In the genomic region with DNA sequence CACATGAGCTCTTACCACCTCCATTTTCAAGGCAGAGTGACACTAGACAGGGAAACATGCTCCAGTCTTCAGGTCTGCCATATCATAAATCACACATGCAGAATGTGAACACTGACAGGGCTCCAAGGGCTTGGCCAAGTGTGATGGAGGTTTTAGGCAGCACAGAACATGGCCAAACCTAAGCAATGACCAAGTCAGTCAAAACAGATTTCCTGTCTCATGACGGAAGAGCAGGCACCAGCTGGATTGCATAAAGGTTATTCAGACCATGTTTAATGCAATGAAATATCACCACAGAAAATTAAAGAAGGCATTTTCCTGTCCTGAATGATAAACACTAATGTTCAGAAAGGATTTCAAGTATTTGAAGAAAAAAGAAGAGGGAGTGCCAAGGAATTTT, we compare ENCODE assay signal across 18 cellular contexts.
DNase-seq lines count a peak whose midpoint lies in the region; FAIRE-seq and TF ChIP-seq lines count a peak whose summit lies in the region.
"Had no signal": no experiment of that assay in that cellular context is flagged by ENCODE, and none has a peak within 500 bp of the region (broad histone marks: within the 10 kb centered on the region; RNA-seq: fewer than 3 reads in every experiment).

No MANE protein-coding gene starts in this region.

- no peak overlapping the region for H3K14ac ChIP-seq in H9 (ENCODE audit: insufficient read depth, low read length)

- H3K79me2 ChIP-seq in H9 (ENCODE audit: insufficient read depth, low read length): no peaks in the 10 kb centered on the region

- no peaks in the 10 kb centered on the region for H3K27me3 ChIP-seq in H9 (ENCODE audit: insufficient read depth, low read length)
- H3K27me3 ChIP-seq: BE2C had no signal

- no peak overlapping the region for H2BK120ac ChIP-seq in H9 (ENCODE audit: low read depth, low read length, poor library complexity, severe bottlenecking)

- H3K27ac ChIP-seq in H9 (ENCODE audit: insufficient read length, low read depth, low read length): no peak overlapping the region
- H3K27ac ChIP-seq: HL-60, SK-N-MC had no signal

- H2AK5ac ChIP-seq in H9 (ENCODE audit: insufficient read length, low read length): no peak overlapping the region

- H3K9me3 ChIP-seq in H9 (ENCODE audit: control insufficient read depth, low read depth, low read length): no peaks in the 10 kb centered on the region
- H3K9me3 ChIP-seq: BE2C had no signal

- DNase-seq in HCEC 1CT (peak; percentile 55), amniotic epithelial cell (ENCODE audit: low read depth) (peak; percentile 82), foreskin fibroblast (peak; percentile 15 to 40), urothelium cell line (ENCODE audit: low spot score) (no peak), H9 (no peak)
- DNase-seq in activated CD4-positive, alpha-beta T cell treated with anti-CD3 and anti-CD28 coated beads, Interleukin-2, amount 10 ng/mL, durations not matched to agents 24 days and 14 days: no peak
- no peak for DNase-seq in activated effector memory CD4-positive, alpha-beta T cell treated with Interleukin-2 at 50 U/mL for 16 hours
- DNase-seq: ACHN; BE2C; CD8-positive, alpha-beta memory T cell; KBM-7; NCI-H1092; NCI-H1694 treated with DMSO at 0.1 percent for 48 hours; NCI-H345; NCI-H69; PC-3 had no signal

- peak; percentile 5 for FAIRE-seq in urothelium cell line (lab: Jason Lieb, UNC)

- no peaks in the 10 kb centered on the region for H3K4me1 ChIP-seq in H9 (ENCODE audit: insufficient read depth, low read length)
- H3K4me1 ChIP-seq: BE2C had no signal

- no peaks in the 10 kb centered on the region for H3K36me3 Mint-ChIP-seq in activated CD4-positive, alpha-beta T cell treated with anti-CD3 and anti-CD28 coated beads, Interleukin-2, amount 10 ng/mL, durations not matched to agents 24 days and 14 days (ENCODE audit: low read depth)
- no peaks in the 10 kb centered on the region; a peak in 1 of 7 replicates for H3K36me3 Mint-ChIP-seq in H9 (ENCODE audit: insufficient read depth in 1 of 3, low read depth in 3 of 3)
- H3K36me3 Mint-ChIP-seq: CD8-positive, alpha-beta memory T cell had no signal

- H3K9ac ChIP-seq in H9 (ENCODE audit: extremely low read depth, insufficient read length, low read length): no peak overlapping the region

- H3K4ac ChIP-seq in H9 (ENCODE audit: low read depth, low read length): no peak overlapping the region

- intact Hi-C loops in activated CD4-positive, alpha-beta T cell treated with anti-CD3 and anti-CD28 coated beads, Interleukin-2, amount 10 ng/mL, durations not matched to agents 24 days and 14 days (cut with micrococcal nuclease): no loop called here

- no peak overlapping the region for H2BK20ac ChIP-seq in H9 (ENCODE audit: low read depth, low read length, poor library complexity, severe bottlenecking)

- no peak overlapping the region for H2BK5ac ChIP-seq in H9 (ENCODE audit: insufficient read length, low read length)

- H3K27ac Mint-ChIP-seq in activated CD4-positive, alpha-beta T cell treated with anti-CD3 and anti-CD28 coated beads, Interleukin-2, amount 10 ng/mL, durations not matched to agents 24 days and 14 days: no peak overlapping the region
- no peak overlapping the region for H3K27ac Mint-ChIP-seq in H9
- H3K27ac Mint-ChIP-seq: CD8-positive, alpha-beta memory T cell had no signal

- peaks cover 6% of the 10 kb centered on the region for H3K4me1 Mint-ChIP-seq in activated CD4-positive, alpha-beta T cell treated with anti-CD3 and anti-CD28 coated beads, Interleukin-2, amount 10 ng/mL, durations not matched to agents 24 days and 14 days
- H3K4me1 Mint-ChIP-seq in H9: peaks cover 17 to 18% of the 10 kb centered on the region in 2 experiments
- H3K4me1 Mint-ChIP-seq: CD8-positive, alpha-beta memory T cell had no signal

- no peak overlapping the region for H3K23ac ChIP-seq in H9 (ENCODE audit: insufficient read length, low read depth, low read length)

- H3K18ac ChIP-seq in H9 (ENCODE audit: insufficient read length, low read depth, low read length): no peak overlapping the region

- H2BK15ac ChIP-seq in H9 (ENCODE audit: low read depth, low read length): no peak overlapping the region

- no peaks in the 10 kb centered on the region for H4K20me1 ChIP-seq in H9 (ENCODE audit: control insufficient read depth, insufficient read depth, insufficient read length)

- no peak overlapping the region for H4K91ac ChIP-seq in H9 (ENCODE audit: insufficient read length, low read depth, low read length)

- H3K9me3 Mint-ChIP-seq in activated CD4-positive, alpha-beta T cell treated with anti-CD3 and anti-CD28 coated beads, Interleukin-2, amount 10 ng/mL, durations not matched to agents 24 days and 14 days: no peaks in the 10 kb centered on the region
- H3K9me3 Mint-ChIP-seq in H9: no peaks in the 10 kb centered on the region
- H3K9me3 Mint-ChIP-seq: CD8-positive, alpha-beta memory T cell had no signal

- no peak overlapping the region for H4K5ac ChIP-seq in H9 (ENCODE audit: insufficient read length, low read depth, low read length)

- H4K8ac ChIP-seq in H9 (replicated peaks; ENCODE audit: insufficient read length, low read depth, low read length): no peak overlapping the region

- no peak overlapping the region for H3T11ph ChIP-seq in H9 (ENCODE audit: low read length)

- no peaks in the 10 kb centered on the region for H3K79me1 ChIP-seq in H9 (ENCODE audit: insufficient read depth, low read depth, low read length, poor library complexity, severe bottlenecking)

- H3K23me2 ChIP-seq in H9 (ENCODE audit: insufficient read length, low read depth, low read length, poor library complexity, severe bottlenecking): peaks cover 3% of the 10 kb centered on the region

- H3K4me2 ChIP-seq in H9 (ENCODE audit: insufficient read depth, insufficient read length, low read length): no peak overlapping the region

- H3K4me3 ChIP-seq in foreskin fibroblast (ENCODE audit: low read depth in 1 of 2, low read length in 2 of 2): no peak overlapping the region
- H3K4me3 ChIP-seq: SK-N-MC had no signal

- no peak overlapping the region for H2AFZ ChIP-seq in H9 (ENCODE audit: low read length)

- H3K27me3 Mint-ChIP-seq in activated CD4-positive, alpha-beta T cell treated with anti-CD3 and anti-CD28 coated beads, Interleukin-2, amount 10 ng/mL, durations not matched to agents 24 days and 14 days: peaks cover 2% of the 10 kb centered on the region
- peaks cover 24% of the 10 kb centered on the region for H3K27me3 Mint-ChIP-seq in H9 (ENCODE audit: low read depth)

- no CpG with 5 or more reads among the region's 1 CpG for WGBS in H9 (ENCODE audit: extremely low coverage, insufficient read length, low lambda C conversion rate)

- TF ChIP-seq CTCF in foreskin fibroblast (IDR thresholded peaks at IDR 0.05; ENCODE audit: low read depth, low read length) (no peak), H9 (conservative IDR thresholded peaks at IDR 0.05) (no peak)

- H2BK12ac ChIP-seq in H9 (ENCODE audit: insufficient read length, low read depth, low read length): no peak overlapping the region

- H3K56ac ChIP-seq in H9 (ENCODE audit: insufficient read length, low read depth, low read length): no peak overlapping the region

- no peak overlapping the region for H3K4me3 Mint-ChIP-seq in activated CD4-positive, alpha-beta T cell treated with anti-CD3 and anti-CD28 coated beads, Interleukin-2, amount 10 ng/mL, durations not matched to agents 24 days and 14 days
- H3K4me3 Mint-ChIP-seq in H9: no peak overlapping the region
- H3K4me3 Mint-ChIP-seq: CD8-positive, alpha-beta memory T cell had no signal

Comparison
In these comparisons a context has a peak if more than half of its experiments do, and no peak if none do; other contexts are left out.
1. DNase-seq: peak in HCEC 1CT (single experiment), amniotic epithelial cell (single experiment) and foreskin fibroblast (2 of 2); none in urothelium cell line (single experiment), activated CD4-positive, alpha-beta T cell treated with anti-CD3 and anti-CD28 coated beads, Interleukin-2, amount 10 ng/mL, durations not matched to agents 24 days and 14 days (single experiment), activated effector memory CD4-positive, alpha-beta T cell treated with Interleukin-2 at 50 U/mL for 16 hours (single experiment) and H9 (single experiment).